In the genomic region with DNA sequence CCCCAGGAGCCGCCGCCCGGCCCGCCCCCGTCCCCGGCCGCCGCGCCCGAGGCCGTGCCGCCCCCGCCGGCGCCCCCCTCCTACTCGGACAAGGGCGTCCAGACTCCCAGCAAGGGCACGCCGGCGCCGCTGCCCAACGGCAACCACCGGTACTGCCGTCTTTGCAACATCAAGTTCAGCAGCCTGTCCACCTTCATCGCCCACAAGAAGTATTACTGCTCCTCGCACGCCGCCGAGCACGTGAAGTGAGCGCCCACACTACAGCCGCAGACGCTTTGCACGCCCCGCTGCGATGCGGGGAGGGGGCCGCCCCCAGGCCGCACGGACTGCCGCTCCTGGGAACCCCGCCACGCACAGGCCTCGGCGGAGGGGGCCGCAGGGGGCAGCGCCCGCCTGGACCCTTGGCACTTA, we compare ENCODE assay signal across 8 cellular contexts. TPM values are rescaled to one million over a fixed set of nuclear protein-coding genes. Genes with fewer than 3 reads are reported as not detected.
DNase-seq lines count a peak whose midpoint lies in the region; ATAC-seq and TF ChIP-seq lines count a peak whose summit lies in the region.

No MANE protein-coding gene starts in this region.

- no peak for TF ChIP-seq CTCF in GM13976 (IDR thresholded peaks at IDR 0.05; ENCODE audit: borderline replicate concordance, control extremely low read depth, extremely low read depth, insufficient read depth, missing control alignments)
- TF ChIP-seq CTCF in fibroblast of mammary gland (conservative IDR thresholded peaks at IDR 0.05; ENCODE audit: control insufficient read depth, insufficient read depth, low read depth, low read length) = no peak
- TF ChIP-seq CTCF in parathyroid adenoma (IDR thresholded peaks at IDR 0.05) = no peak

- no peak overlapping the region for H3K27ac ChIP-seq in parathyroid adenoma

- H3K36me3 ChIP-seq in parathyroid adenoma (ENCODE audit: control insufficient read depth, insufficient read depth, low read length) = no peaks in the 10 kb centered on the region

- H3K27me3 ChIP-seq in parathyroid adenoma (ENCODE audit: control insufficient read depth, insufficient read depth, low read length) = peaks cover 3% of the 10 kb centered on the region

- no peak overlapping the region for H3K9ac ChIP-seq in parathyroid adenoma

- peak; percentile 22 for ATAC-seq in HG03196 (IDR thresholded peaks at IDR 0.05; ENCODE audit: unreplicated experiment)
- no peak for ATAC-seq in HG02798 (IDR thresholded peaks at IDR 0.05; ENCODE audit: poor library complexity, unreplicated experiment)
- no peak for ATAC-seq in HG03097 (IDR thresholded peaks at IDR 0.05; ENCODE audit: low FRiP score, unreplicated experiment)

- no peak overlapping the region for H2AFZ ChIP-seq in parathyroid adenoma

- peak; percentile 77 for DNase-seq in GM13976 (ENCODE audit: low spot score)
- peak; percentile 49 to 52 for DNase-seq in activated CD4-positive, alpha-beta T cell treated with anti-CD3 and anti-CD28 coated beads, Interleukin-2, amount 50 U/mL, for 48 hours
- peak; percentile 37 for DNase-seq in fibroblast of mammary gland (ENCODE audit: low read depth)
- DNase-seq in occipital lobe (lab: John Stamatoyannopoulos, UW) = no peak

- peak overlapping the region; percentile 87 for H3K4me2 ChIP-seq in parathyroid adenoma (ENCODE audit: low read length)

- H3K9me3 ChIP-seq in parathyroid adenoma (ENCODE audit: control insufficient read depth, low read length) = no peaks in the 10 kb centered on the region

- H3K4me3 ChIP-seq in fibroblast of mammary gland (ENCODE audit: control insufficient read depth, low read depth, low read length) = no peak overlapping the region
- peak overlapping the region; percentile 57 for H3K4me3 ChIP-seq in parathyroid adenoma (ENCODE audit: low read depth, low read length)

- in situ Hi-C loops in GM13976 (cut with MboI; ENCODE audit: low sequenced_read_pairs, unreplicated experiment) = loop anchor here (25.0 kb wide), 1 partner anchor 97 kb away; no protein-coding TSS in a partner anchor

- H3K4me1 ChIP-seq in parathyroid adenoma = no peaks in the 10 kb centered on the region

- no peaks in the 10 kb centered on the region for H3K79me2 ChIP-seq in parathyroid adenoma

RNA-seq across cellular contexts. Expression of gene ZC3H18, which starts 35.5 kb away (rescaled TPM):
- 12.0 TPM for total RNA-seq in occipital lobe
